Comparison of ENCODE assay signal across 8 cellular contexts in genomic region chrX:153411988-153412574, GRCh38. TPM values are rescaled to one million over a fixed set of nuclear protein-coding genes. Genes with fewer than 3 reads are reported as not detected.
A peak's percentile ranks its signal among the peaks of the same experiment; 100 is the strongest.
DNase-seq lines count a peak whose midpoint lies in the region; ATAC-seq and TF ChIP-seq lines count a peak whose summit lies in the region.

No MANE protein-coding gene starts in this region.

- TF ChIP-seq CTCF in choroid plexus epithelial cell (conservative IDR thresholded peaks at IDR 0.05; ENCODE audit: low read depth, low read length): no peak
- TF ChIP-seq CTCF in neutrophil (IDR thresholded peaks at IDR 0.05): no peak
- TF ChIP-seq CTCF in Caco-2 (IDR thresholded peaks at IDR 0.05; ENCODE audit: insufficient read depth in 1 of 2, low read depth in 1 of 2, low read length in 1 of 2, severe bottlenecking in 1 of 2, unreplicated experiment in 1 of 2): no peak

- DNase-seq in DMS79 treated with DMSO at 0.1 percent for 48 hours (lab: John Stamatoyannopoulos, UW) (peak; percentile 26), NCI-H128 (lab: John Stamatoyannopoulos, UW; ENCODE audit: unreplicated experiment) (peak; percentile 13), choroid plexus epithelial cell (ENCODE audit: low read depth) (no peak), GM19238 (ENCODE audit: insufficient read length, low spot score) (no peak), Caco-2 (no peak)
- no peak for DNase-seq in activated CD4-positive, alpha-beta T cell treated with anti-CD3 and anti-CD28 coated beads for 4 hours

- CTCF ChIA-PET in Caco-2 (lab: Charles Lee): no interaction called here

- H3K4me3 ChIP-seq in choroid plexus epithelial cell (ENCODE audit: low read depth, low read length) (peak overlapping the region; percentile 54), neutrophil (ENCODE audit: low read depth in 1 of 2, low read length in 1 of 2) (peak overlapping the region; percentile 60 to 65), Caco-2 (ENCODE audit: low read depth, low read length) (no peak overlapping the region)

- no peak for ATAC-seq in HG03045 (IDR thresholded peaks at IDR 0.05; ENCODE audit: unreplicated experiment)

- no peak overlapping the region for H3K27ac Mint-ChIP-seq in Caco-2 (ENCODE audit: unreplicated experiment)

- no TSS peak for BruUV-seq in Caco-2 (replicated peaks; lab: Mats Ljungman, UMichigan)

- H3K4me1 ChIP-seq in neutrophil (ENCODE audit: control insufficient read depth in 1 of 2, insufficient read depth in 1 of 2, low read depth in 1 of 2, low read length in 1 of 2): peaks cover 52 to 53% of the 10 kb centered on the region in 2 experiments
- H3K4me1 ChIP-seq in Caco-2: no peaks in the 10 kb centered on the region

- H3K9me3 Mint-ChIP-seq in Caco-2 (ENCODE audit: unreplicated experiment): no peaks in the 10 kb centered on the region

- no peak overlapping the region for H3K4me3 Mint-ChIP-seq in Caco-2 (ENCODE audit: unreplicated experiment)

- no peaks in the 10 kb centered on the region for H3K36me3 Mint-ChIP-seq in Caco-2 (ENCODE audit: insufficient read depth, unreplicated experiment)

- H3K27me3 ChIP-seq in neutrophil (no peaks in the 10 kb centered on the region), Caco-2 (replicated peaks; ENCODE audit: control insufficient read depth, insufficient read depth, low read length) (no peaks in the 10 kb centered on the region)

- POLR2A ChIA-PET in Caco-2 (lab: Charles Lee): no interaction called here

- peak overlapping the region; percentile 52 for H3K27ac ChIP-seq in neutrophil

- H3K27me3 Mint-ChIP-seq in Caco-2 (ENCODE audit: insufficient read depth, unreplicated experiment): peaks cover 8% of the 10 kb centered on the region

- no peaks in the 10 kb centered on the region for H3K4me1 Mint-ChIP-seq in Caco-2 (ENCODE audit: low read depth, unreplicated experiment)

- H3K36me3 ChIP-seq in neutrophil: no peaks in the 10 kb centered on the region
- no peaks in the 10 kb centered on the region for H3K36me3 ChIP-seq in Caco-2 (ENCODE audit: control insufficient read depth, insufficient read depth, low read length)

- H3K9me3 ChIP-seq in neutrophil: no peaks in the 10 kb centered on the region
- H3K9me3 ChIP-seq in Caco-2: no peaks in the 10 kb centered on the region

- intact Hi-C loops in Caco-2 (cut with micrococcal nuclease; ENCODE audit: unreplicated experiment): no loop called here

RNA-seq across cellular contexts. Expression of gene ZFP92, which starts 0.8 kb away (rescaled TPM):
- total RNA-seq in Caco-2 (2022): 0.09 and 0.16 TPM in 2 replicates

RNA-seq across cellular contexts. Expression of gene PNMA6E, which starts 10.9 kb away (rescaled TPM):
- not detected in 2 replicates for total RNA-seq in Caco-2 (2022)

RNA-seq across cellular contexts. Expression of gene TREX2, which starts 33.8 kb away (rescaled TPM):
- 0.60 and 0.61 TPM in 2 replicates for total RNA-seq in Caco-2 (2022)

RNA-seq across cellular contexts. Expression of gene HAUS7, which starts 58.3 kb away (rescaled TPM):
- 34.0 and 36.9 TPM in 2 replicates for total RNA-seq in Caco-2 (2022)

Comparison
In these comparisons a context has a peak if more than half of its experiments do, and no peak if none do; other contexts are left out.
1. DNase-seq: peak in DMS79 treated with DMSO at 0.1 percent for 48 hours (single experiment) and NCI-H128 (single experiment); none in choroid plexus epithelial cell (single experiment), GM19238 (single experiment), Caco-2 (0 of 2) and activated CD4-positive, alpha-beta T cell treated with anti-CD3 and anti-CD28 coated beads for 4 hours (0 of 2).